ENCODE assay signal across 10 cellular contexts in genomic region chr5:50710838-50711237, GRCh38. TPM values are rescaled to one million over a fixed set of nuclear protein-coding genes. Genes with fewer than 3 reads are reported as not detected.
DNase-seq lines count a peak whose midpoint lies in the region; ATAC-seq and TF ChIP-seq lines count a peak whose summit lies in the region.
"Had no signal": no experiment of that assay in that cellular context is flagged by ENCODE, and none has a peak within 500 bp of the region (broad histone marks: within the 10 kb centered on the region; RNA-seq: fewer than 3 reads in every experiment).

No MANE protein-coding gene starts in this region.

- no peak overlapping the region for H2AFZ ChIP-seq in osteoblast (ENCODE audit: low read length)

- H3K9me3 ChIP-seq in T-helper 17 cell (ENCODE audit: control insufficient read depth, low read length, poor library complexity, severe bottlenecking) (no peaks in the 10 kb centered on the region), osteoblast (ENCODE audit: low read depth, low read length) (no peaks in the 10 kb centered on the region)

- ATAC-seq in GM18907 (IDR thresholded peaks at IDR 0.05; ENCODE audit: unreplicated experiment) (peak; percentile 38), HG02678 (IDR thresholded peaks at IDR 0.05; ENCODE audit: unreplicated experiment) (peak; percentile 13), T-helper 17 cell (peak; percentile 53)
- ATAC-seq: HCT116 had no signal

- H3K4me3 ChIP-seq in osteoblast (ENCODE audit: insufficient read depth, low read length) = no peak overlapping the region

- peaks cover 5% of the 10 kb centered on the region for H3K79me2 ChIP-seq in osteoblast (ENCODE audit: insufficient read depth, low read length)

- no peaks in the 10 kb centered on the region for H3K27me3 Mint-ChIP-seq in T-helper 17 cell

- H3K4me1 Mint-ChIP-seq in T-helper 17 cell = peaks cover 62% of the 10 kb centered on the region

- no peak for TF ChIP-seq CTCF in osteoblast (IDR thresholded peaks at IDR 0.05; ENCODE audit: extremely low read depth, low read depth, low read length)

- H3K4me1 ChIP-seq in osteoblast (ENCODE audit: insufficient read depth, low read length) = peaks cover 3% of the 10 kb centered on the region

- DNase-seq in T-helper 17 cell = no peak
- no peak for DNase-seq in osteoblast (ENCODE audit: insufficient read length, low spot score, missing footprints)
- DNase-seq in medulla oblongata (ENCODE audit: extremely low spot score) = no peak
- no peak for DNase-seq in dedifferentiated amniotic fluid mesenchymal stem cell (ENCODE audit: extremely low spot score)
- no peak for DNase-seq in NCI-H510A treated with DMSO at 0.1 percent for 48 hours (lab: John Stamatoyannopoulos, UW)
- DNase-seq: aorta, islet precursor cell had no signal

- no peaks in the 10 kb centered on the region for H4K20me1 ChIP-seq in osteoblast (ENCODE audit: insufficient read depth, low read length)

- H3K27me3 ChIP-seq in osteoblast (ENCODE audit: insufficient read depth, low read length) = no peaks in the 10 kb centered on the region

- peaks cover 5% of the 10 kb centered on the region for H3K36me3 Mint-ChIP-seq in T-helper 17 cell (ENCODE audit: low read depth)

- H3K4me3 Mint-ChIP-seq in T-helper 17 cell = peak overlapping the region; percentile 94

- peak overlapping the region; percentile 97 for H3K27ac Mint-ChIP-seq in T-helper 17 cell

- no peak overlapping the region for H3K27ac ChIP-seq in osteoblast (ENCODE audit: low read depth, low read length)

- H3K36me3 ChIP-seq in osteoblast (ENCODE audit: insufficient read depth, low read length) = no peaks in the 10 kb centered on the region

- peak overlapping the region; percentile 46 for H3K4me2 ChIP-seq in osteoblast (ENCODE audit: insufficient read depth, low read length)

RNA-seq across cellular contexts. Expression of gene PARP8, which starts 44.4 kb away (rescaled TPM):
- total RNA-seq in T-helper 17 cell (100 to 1,000 TPM; 183 to 204 TPM), osteoblast (22.1 and 30.8 TPM in 2 replicates)
